In the genomic region with DNA sequence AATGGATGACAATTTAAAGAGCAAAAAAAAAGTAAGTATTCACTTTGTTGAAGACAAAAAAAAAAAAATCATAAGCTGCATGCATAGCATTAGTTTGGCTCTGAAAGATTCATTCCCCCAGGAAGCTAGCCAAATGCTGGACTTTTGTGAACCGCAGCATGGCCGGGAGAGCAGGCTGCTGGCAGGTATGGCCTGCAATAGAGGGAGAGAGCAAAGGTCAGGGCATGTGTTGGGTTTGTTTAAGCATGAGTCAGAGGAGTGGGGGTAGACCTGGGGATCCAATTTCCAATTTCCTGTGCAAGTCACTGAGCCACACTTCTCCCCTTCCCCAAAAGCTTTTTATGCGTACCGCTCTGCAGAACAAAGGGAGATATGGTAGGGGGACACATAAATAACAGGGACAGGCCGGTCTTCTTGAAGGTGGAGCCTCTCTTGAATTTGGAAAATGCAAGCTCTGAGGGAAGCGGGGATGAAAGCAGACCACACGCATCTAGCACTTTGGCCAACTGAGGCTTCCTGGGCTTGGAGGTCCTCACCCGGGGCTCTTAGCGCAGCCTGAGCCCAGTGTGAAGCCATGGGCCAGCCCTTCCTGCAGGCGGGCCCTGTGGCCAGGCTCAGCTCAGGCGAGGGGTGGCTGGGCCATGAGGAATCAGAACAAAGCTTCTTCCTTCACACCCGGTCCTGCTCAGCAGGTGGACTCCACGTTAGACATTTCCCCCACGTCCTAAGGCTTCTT, we compare ENCODE assay signal across 2 cellular contexts.
A peak's percentile ranks its signal among the peaks of the same experiment; 100 is the strongest.
TF ChIP-seq lines count a peak whose summit lies in the region.

No MANE protein-coding gene starts in this region.

TF ChIP-seq in PFSK-1, 5 proteins besides CTCF, POLR2A, EP300 and RAD21 (continued from another document):
- peak; percentile 67; the same call in 1 of the 2 replicates for TF ChIP-seq TAF1 (IDR thresholded peaks at IDR 0.05; ENCODE audit: borderline replicate concordance, insufficient read depth, low read length)
- TF ChIP-seq, protein P1, sequence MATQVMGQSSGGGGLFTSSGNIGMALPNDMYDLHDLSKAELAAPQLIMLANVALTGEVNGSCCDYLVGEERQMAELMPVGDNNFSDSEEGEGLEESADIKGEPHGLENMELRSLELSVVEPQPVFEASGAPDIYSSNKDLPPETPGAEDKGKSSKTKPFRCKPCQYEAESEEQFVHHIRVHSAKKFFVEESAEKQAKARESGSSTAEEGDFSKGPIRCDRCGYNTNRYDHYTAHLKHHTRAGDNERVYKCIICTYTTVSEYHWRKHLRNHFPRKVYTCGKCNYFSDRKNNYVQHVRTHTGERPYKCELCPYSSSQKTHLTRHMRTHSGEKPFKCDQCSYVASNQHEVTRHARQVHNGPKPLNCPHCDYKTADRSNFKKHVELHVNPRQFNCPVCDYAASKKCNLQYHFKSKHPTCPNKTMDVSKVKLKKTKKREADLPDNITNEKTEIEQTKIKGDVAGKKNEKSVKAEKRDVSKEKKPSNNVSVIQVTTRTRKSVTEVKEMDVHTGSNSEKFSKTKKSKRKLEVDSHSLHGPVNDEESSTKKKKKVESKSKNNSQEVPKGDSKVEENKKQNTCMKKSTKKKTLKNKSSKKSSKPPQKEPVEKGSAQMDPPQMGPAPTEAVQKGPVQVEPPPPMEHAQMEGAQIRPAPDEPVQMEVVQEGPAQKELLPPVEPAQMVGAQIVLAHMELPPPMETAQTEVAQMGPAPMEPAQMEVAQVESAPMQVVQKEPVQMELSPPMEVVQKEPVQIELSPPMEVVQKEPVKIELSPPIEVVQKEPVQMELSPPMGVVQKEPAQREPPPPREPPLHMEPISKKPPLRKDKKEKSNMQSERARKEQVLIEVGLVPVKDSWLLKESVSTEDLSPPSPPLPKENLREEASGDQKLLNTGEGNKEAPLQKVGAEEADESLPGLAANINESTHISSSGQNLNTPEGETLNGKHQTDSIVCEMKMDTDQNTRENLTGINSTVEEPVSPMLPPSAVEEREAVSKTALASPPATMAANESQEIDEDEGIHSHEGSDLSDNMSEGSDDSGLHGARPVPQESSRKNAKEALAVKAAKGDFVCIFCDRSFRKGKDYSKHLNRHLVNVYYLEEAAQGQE (IDR thresholded peaks at IDR 0.05; ENCODE audit: insufficient read depth in 1 of 2, low read depth in 2 of 2, low read length in 2 of 2): peak in 1 of 2 experiments; percentile 72; a peak in 2 of 4 replicates

TF ChIP-seq in endothelial cell of umbilical vein, 7 proteins besides CTCF, POLR2A, EP300 and RAD21 (continued from another document):
- TF ChIP-seq, protein P2, sequence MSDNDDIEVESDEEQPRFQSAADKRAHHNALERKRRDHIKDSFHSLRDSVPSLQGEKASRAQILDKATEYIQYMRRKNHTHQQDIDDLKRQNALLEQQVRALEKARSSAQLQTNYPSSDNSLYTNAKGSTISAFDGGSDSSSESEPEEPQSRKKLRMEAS (IDR thresholded peaks at IDR 0.05; ENCODE audit: insufficient read depth, insufficient read length): no peak
- TF ChIP-seq FOS (IDR thresholded peaks at IDR 0.05; ENCODE audit: borderline replicate concordance, insufficient read depth, low read length): peak; percentile 59
